ENCODE assay signal across 8 cellular contexts in genomic region chr6:35342258-35343091, GRCh38. TPM values are rescaled to one million over a fixed set of nuclear protein-coding genes. Genes with fewer than 3 reads are reported as not detected.
A peak's percentile ranks its signal among the peaks of the same experiment; 100 is the strongest.
DNase-seq lines count a peak whose midpoint lies in the region; ATAC-seq and TF ChIP-seq lines count a peak whose summit lies in the region.

TSS of gene PPARD (plus strand) at chr6:35342558. CDS start at chr6:35411088, 68,530 bp downstream.

- CTCF ChIA-PET in activated B cell treated with CpG ODN at 0.5 μM for 24 hours (lab: Charles Lee) = interaction anchor here (0.6 to 5.2 kb wide), 16 partner anchors 10 to 126 kb away, joined by 3 to 84 read pairs (median 4); partner anchors contain the start of genes DEF6, FANCE, RPL10A and ZNF76

- peak within 1 kb of the TSS; percentile 87 for H3K4me3 Mint-ChIP-seq in activated B cell treated with CpG ODN at 0.5 μM for 24 hours

- TF ChIP-seq CTCF in AG09319 (IDR thresholded peaks at IDR 0.05; ENCODE audit: low read depth, low read length) (peak; percentile 96), activated B cell treated with CpG ODN at 0.5 μM for 24 hours (IDR thresholded peaks at IDR 0.05) (peak; percentile 62)

- H3K27me3 Mint-ChIP-seq in activated B cell treated with CpG ODN at 0.5 μM for 24 hours = no peaks in the 10 kb centered on the region

- peak within 1 kb of the TSS; percentile 91 for H3K27ac Mint-ChIP-seq in activated B cell treated with CpG ODN at 0.5 μM for 24 hours

- intact Hi-C loops in activated B cell treated with CpG ODN at 0.5 μM for 24 hours (cut with micrococcal nuclease) = loop anchor here (1.0 to 5.0 kb wide), 6 partner anchors 45 to 390 kb away; partner anchors contain the start of genes DEF6 and RPL10A

- POLR2A ChIA-PET in activated B cell treated with CpG ODN at 0.5 μM for 24 hours (lab: Charles Lee) = interaction anchor here (0.6 to 3.8 kb wide), 14 partner anchors 10 to 391 kb away, joined by 3 to 29 read pairs (median 4); partner anchors contain the start of genes FANCE and RPL10A

- peaks cover 29% of the 10 kb centered on the region for H3K36me3 Mint-ChIP-seq in activated B cell treated with CpG ODN at 0.5 μM for 24 hours (ENCODE audit: low read depth)

- peak within 1 kb of the TSS; percentile 80 for H3K27ac ChIP-seq in caudate nucleus (ENCODE audit: low read depth, low read length)

- in situ Hi-C loops in GM18951 (cut with MboI; ENCODE audit: low sequenced_read_pairs, unreplicated experiment) = loop anchor here (5.0 kb wide), 1 partner anchor 125 kb away; the partner anchor contains the start of gene RPL10A

- H3K4me1 Mint-ChIP-seq in activated B cell treated with CpG ODN at 0.5 μM for 24 hours = peaks cover 59% of the 10 kb centered on the region

- ATAC-seq in HG03196 (IDR thresholded peaks at IDR 0.05; ENCODE audit: unreplicated experiment) (peak; percentile 97), activated B cell treated with CpG ODN at 0.5 μM for 24 hours (ENCODE audit: low read depth) (peak; percentile 98)

- DNase-seq in AG09319 (ENCODE audit: extremely low read depth, low read depth) (peak; percentile 89), NCI-H226 (peak; percentile 87), activated B cell treated with CpG ODN at 0.5 μM for 24 hours (peak; percentile 99), caudate nucleus (lab: John Stamatoyannopoulos, UW) (peak in 60 of 61 donors; percentile 60 to 99 (median 96)), islet precursor cell (peak; percentile 99)
- peak; percentile 96 to 98 (median 98) for DNase-seq in stimulated activated CD4-positive, alpha-beta T cell treated with anti-CD3 and anti-CD28 coated beads, Interleukin-12 subunit alpha, Interleukin-12 subunit beta, amount 100 ng/mL, for 48 hours (ENCODE audit: low read depth in 2 of 3, low spot score in 1 of 3)

- H3K9me3 Mint-ChIP-seq in activated B cell treated with CpG ODN at 0.5 μM for 24 hours = no peaks in the 10 kb centered on the region

- TF ChIP-seq POLR2A in GM18951 (IDR thresholded peaks at IDR 0.05; ENCODE audit: extremely low read depth, insufficient read depth, insufficient read length) = peak; percentile 63

RNA-seq across cellular contexts. Expression of gene PPARD, which starts in this region (rescaled TPM):
- total RNA-seq in activated B cell treated with CpG ODN at 0.5 μM for 24 hours = 20.2 and 21.4 TPM in 2 replicates

Comparison
In these comparisons a context has a peak if more than half of its experiments do, and no peak if none do; other contexts are left out.
1. Peak in every context shown above with its lines: DNase-seq, ATAC-seq and H3K27ac ChIP-seq.